ENCODE assay signal across 20 cellular contexts in the genomic region with DNA sequence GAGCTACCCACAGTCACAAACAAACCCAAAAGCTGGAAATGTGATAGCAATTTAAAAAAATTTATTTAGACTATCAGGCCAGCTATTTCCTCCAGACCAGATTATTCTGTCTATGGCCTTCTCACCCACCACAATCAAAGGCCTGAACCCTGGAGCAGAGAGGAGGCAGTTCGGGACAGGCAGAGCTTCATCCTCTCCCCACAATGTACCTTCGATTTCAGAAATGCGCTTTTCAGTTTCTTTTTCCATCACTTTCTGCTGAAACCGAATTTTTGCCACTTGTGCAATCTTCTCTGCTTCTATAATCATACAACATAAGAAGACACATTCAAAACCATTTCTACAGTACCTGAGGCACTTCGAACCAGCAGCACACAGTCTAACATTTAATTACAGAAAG.
"Had no signal": no experiment of that assay in that cellular context is flagged by ENCODE, and none has a peak within 500 bp of the region (broad histone marks: within the 10 kb centered on the region; RNA-seq: fewer than 3 reads in every experiment).

No MANE protein-coding gene starts in this region.

- H3K4me3 ChIP-seq: dorsolateral prefrontal cortex, heart left ventricle, lung, psoas muscle, right lobe of liver, tibial artery, upper lobe of left lung, vagina had no signal

- H3K9me3 ChIP-seq: heart left ventricle, psoas muscle, right lobe of liver, tibial artery, upper lobe of left lung, vagina had no signal

- H3K4me1 ChIP-seq: heart left ventricle, psoas muscle, tibial artery, upper lobe of left lung, vagina had no signal

- H3K4me3 Mint-ChIP-seq: naive B cell; nephron progenitor cell; stimulated activated memory B cell treated with anti-CD40 and anti-IgM and Interleukin-4, amounts not matched to agents 10 μg/mL and 1 μg/mL and 100 μg/mL, for 72 hours; stimulated activated naive CD8-positive, alpha-beta T cell treated with anti-CD3 and anti-CD28 coated beads, Interleukin-15, Interleukin-2, amounts not matched to agents 100 ng/mL and 50 ng/mL, for 24 hours had no signal

- ATAC-seq: heart left ventricle; left colon; left ventricle myocardium superior; psoas muscle; right lobe of liver; stimulated activated memory B cell treated with anti-CD40 and anti-IgM and Interleukin-4, amounts not matched to agents 10 μg/mL and 1 μg/mL and 100 μg/mL, for 72 hours had no signal

- H3K27me3 Mint-ChIP-seq: naive B cell; stimulated activated memory B cell treated with anti-CD40 and anti-IgM and Interleukin-4, amounts not matched to agents 10 μg/mL and 1 μg/mL and 100 μg/mL, for 72 hours; stimulated activated naive CD8-positive, alpha-beta T cell treated with anti-CD3 and anti-CD28 coated beads, Interleukin-15, Interleukin-2, amounts not matched to agents 100 ng/mL and 50 ng/mL, for 24 hours had no signal

- H3K9me3 Mint-ChIP-seq: naive B cell; nephron progenitor cell; stimulated activated memory B cell treated with anti-CD40 and anti-IgM and Interleukin-4, amounts not matched to agents 10 μg/mL and 1 μg/mL and 100 μg/mL, for 72 hours; stimulated activated naive CD8-positive, alpha-beta T cell treated with anti-CD3 and anti-CD28 coated beads, Interleukin-15, Interleukin-2, amounts not matched to agents 100 ng/mL and 50 ng/mL, for 24 hours had no signal

- DNase-seq: dorsolateral prefrontal cortex; effector CD8-positive, alpha-beta T cell; foreskin melanocyte; heart left ventricle; hippocampal formation; left colon; left ventricle myocardium superior; mesendoderm; naive B cell; nephron progenitor cell; psoas muscle; retina; right lobe of liver; stimulated activated CD4-positive, alpha-beta T cell treated with anti-CD3 and anti-CD28 coated beads, Interleukin-4, amount 100 ng/mL, for 24 hours; tibial artery had no signal

- H3K27ac ChIP-seq: dorsolateral prefrontal cortex, heart left ventricle, psoas muscle, right lobe of liver, tibial artery, upper lobe of left lung, vagina had no signal

- H3K27me3 ChIP-seq: dorsolateral prefrontal cortex, heart left ventricle, right lobe of liver, tibial artery, upper lobe of left lung, vagina had no signal
